20 cellular contexts compared by ENCODE assay signal in genomic region chr14:71885301-71885700, GRCh38. TPM values are rescaled to one million over a fixed set of nuclear protein-coding genes. Genes with fewer than 3 reads are reported as not detected.
DNase-seq lines count a peak whose midpoint lies in the region; ATAC-seq and TF ChIP-seq lines count a peak whose summit lies in the region.
"Had no signal": no experiment of that assay in that cellular context is flagged by ENCODE, and none has a peak within 500 bp of the region (broad histone marks: within the 10 kb centered on the region; RNA-seq: fewer than 3 reads in every experiment).

No MANE protein-coding gene starts in this region.

- TF ChIP-seq CTCF in coronary artery (IDR thresholded peaks at IDR 0.05) (no peak), lower lobe of right lung (IDR thresholded peaks at IDR 0.05) (no peak), tibial artery (IDR thresholded peaks at IDR 0.05) (no peak), ovary (IDR thresholded peaks at IDR 0.05) (no peak)

- ATAC-seq in lower lobe of right lung (peak; percentile 38 to 63), GM18520 (IDR thresholded peaks at IDR 0.05; ENCODE audit: unreplicated experiment) (no peak), GM21367 (IDR thresholded peaks at IDR 0.05; ENCODE audit: unreplicated experiment) (no peak)
- ATAC-seq: CD8-positive, alpha-beta T cell had no signal

- 18 to 46% (median 25%) methylated on average over 3 of the region's 3 CpGs for WGBS in ovary, 3 donors

- no peaks in the 10 kb centered on the region for H3K9me3 ChIP-seq in lower lobe of right lung
- H3K9me3 ChIP-seq in tibial artery = peaks cover 0 to 2% (median 0%) of the 10 kb centered on the region in 3 donors
- no peaks in the 10 kb centered on the region for H3K9me3 ChIP-seq in ovary
- H3K9me3 ChIP-seq: HAP-1 had no signal

- H3K27me3 ChIP-seq in lower lobe of right lung (ENCODE audit: low read depth) (no peaks in the 10 kb centered on the region), tibial artery (no peaks in the 10 kb centered on the region), ovary (no peaks in the 10 kb centered on the region)

- H3K4me3 ChIP-seq in coronary artery (peak overlapping the region; percentile 4), lower lobe of right lung (no peak overlapping the region), tibial artery (no peak overlapping the region), ovary (no peak overlapping the region)
- H3K4me3 ChIP-seq: HAP-1 had no signal

- TF ChIP-seq EP300 in ovary (IDR thresholded peaks at IDR 0.05) = no peak

- no peak for TF ChIP-seq POLR2A in ovary (IDR thresholded peaks at IDR 0.05)

- H3K4me1 ChIP-seq in lower lobe of right lung = no peaks in the 10 kb centered on the region
- H3K4me1 ChIP-seq in tibial artery = peaks cover 0 to 25% (median 5%) of the 10 kb centered on the region in 4 donors
- H3K4me1 ChIP-seq in ovary (ENCODE audit: insufficient read depth) = no peaks in the 10 kb centered on the region
- H3K4me1 ChIP-seq: HAP-1 had no signal

- H3K27ac ChIP-seq in coronary artery (peak overlapping the region; percentile 9 to 69), lower lobe of right lung (peak overlapping the region; percentile 2), tibial artery (peak overlapping the region; percentile 38 to 49), ovary (no peak overlapping the region)
- H3K27ac ChIP-seq: 22Rv1 had no signal

- H3K36me3 ChIP-seq in lower lobe of right lung = no peaks in the 10 kb centered on the region
- no peaks in the 10 kb centered on the region for H3K36me3 ChIP-seq in tibial artery
- no peaks in the 10 kb centered on the region for H3K36me3 ChIP-seq in ovary
- H3K36me3 ChIP-seq: HAP-1 had no signal

- DNase-seq in EH (ENCODE audit: low read depth) (peak; percentile 1), coronary artery (ENCODE audit: low spot score) (no peak), lower lobe of right lung (no peak), tibial artery (no peak), ovary (no peak)
- DNase-seq in stimulated activated CD4-positive, alpha-beta T cell treated with anti-CD3 and anti-CD28 coated beads, Interleukin-12 subunit alpha, Interleukin-12 subunit beta, amount 100 ng/mL, for 4 hours = no peak
- DNase-seq: CD8-positive, alpha-beta T cell; COR-L47; DMS153; DND-41; GF-D8 had no signal

- intact Hi-C loops in lower lobe of right lung (cut with DNase I) = no loop called here
- intact Hi-C loops in tibial artery (cut with DNase I; ENCODE audit: low total_unique reads) = no loop called here
- intact Hi-C loops in ovary (cut with DNase I) = no loop called here

RNA-seq across cellular contexts. Expression of gene RGS6, which starts 46.9 kb away (rescaled TPM):
- total RNA-seq in lower lobe of right lung (2.5 TPM), ovary (1 to 10 TPM in 4 of 7 donors, under 1 TPM in 3; 0.53 to 6.9 (median 1.1) TPM)
- 1 to 10 TPM; 1.0 to 5.4 TPM for polyA plus RNA-seq in ovary
- total RNA-seq: A673; CD8-positive, alpha-beta T cell; HT-29 had no signal
- polyA plus RNA-seq: BJ, CD14-positive monocyte, IgD-negative memory B cell had no signal

Comparison
In these comparisons a context has a peak if more than half of its experiments do, and no peak if none do; other contexts are left out.
1. H3K27ac ChIP-seq: peak in coronary artery (2 of 2), lower lobe of right lung (single experiment) and tibial artery (2 of 2); none in ovary (0 of 2).
2. ATAC-seq: peak in lower lobe of right lung (2 of 2); none in GM18520 (single experiment) and GM21367 (single experiment).